In genomic region chr5:133506165-133506564, GRCh38 we compare ENCODE assay signal across 20 cellular contexts.
"Had no signal": no experiment of that assay in that cellular context is flagged by ENCODE, and none has a peak within 500 bp of the region (broad histone marks: within the 10 kb centered on the region; RNA-seq: fewer than 3 reads in every experiment).

No MANE protein-coding gene starts in this region.

- H3K36me3 ChIP-seq: lower lobe of right lung, thyroid gland had no signal

- H3K4me3 ChIP-seq: body of pancreas, dorsolateral prefrontal cortex, lower lobe of right lung, thyroid gland had no signal

- H3K27ac ChIP-seq: body of pancreas, lower lobe of right lung, thyroid gland had no signal

- H3K9me3 ChIP-seq: body of pancreas, lower lobe of right lung, thyroid gland had no signal

- H3K4me1 ChIP-seq: body of pancreas, thyroid gland had no signal

- DNase-seq: activated B cell treated with CpG ODN at 0.5 μM for 24 hours; activated CD4-positive, alpha-beta memory T cell treated with anti-CD3 and anti-CD28 coated beads for 36 hours; activated CD4-positive, alpha-beta T cell treated with anti-CD3 and anti-CD28 coated beads for 4 hours; activated CD8-positive, alpha-beta memory T cell treated with anti-CD3 and anti-CD28 coated beads, Interleukin-2, amount 10 ng/mL, durations not matched to agents 7 days and 5 days; activated naive CD4-positive, alpha-beta T cell treated with anti-CD3 and anti-CD28 coated beads for 36 hours; activated T-cell treated with anti-CD3 and anti-CD28 coated beads, Interleukin-2, amount 50 U/mL, for 1 hour; central memory CD4-positive, alpha-beta T cell; dorsolateral prefrontal cortex; foreskin melanocyte; glutamatergic neuron; hippocampal formation; left colon; lower lobe of right lung; natural killer cell; stimulated activated CD4-positive, alpha-beta T cell treated with anti-CD3 and anti-CD28 coated beads, Interleukin-12 subunit alpha, Interleukin-12 subunit beta, amount 100 ng/mL, for 4 hours; stimulated activated CD4-positive, alpha-beta T cell treated with anti-CD3 and anti-CD28 coated beads, Interleukin-1b, Interleukin-23, amount 100 ng/mL, for 48 hours; stimulated activated CD8-positive, alpha-beta memory T cell treated with anti-CD3 and anti-CD28 coated beads, Interleukin-4, amount 100 ng/mL, for 48 hours; stimulated activated naive CD4-positive, alpha-beta T cell treated with Interleukin-2 at 50 U/mL for 16 hours; thyroid gland had no signal

- H3K27me3 ChIP-seq: body of pancreas, dorsolateral prefrontal cortex, thyroid gland had no signal
